ENCODE assay signal across 29 cellular contexts in the genomic region with DNA sequence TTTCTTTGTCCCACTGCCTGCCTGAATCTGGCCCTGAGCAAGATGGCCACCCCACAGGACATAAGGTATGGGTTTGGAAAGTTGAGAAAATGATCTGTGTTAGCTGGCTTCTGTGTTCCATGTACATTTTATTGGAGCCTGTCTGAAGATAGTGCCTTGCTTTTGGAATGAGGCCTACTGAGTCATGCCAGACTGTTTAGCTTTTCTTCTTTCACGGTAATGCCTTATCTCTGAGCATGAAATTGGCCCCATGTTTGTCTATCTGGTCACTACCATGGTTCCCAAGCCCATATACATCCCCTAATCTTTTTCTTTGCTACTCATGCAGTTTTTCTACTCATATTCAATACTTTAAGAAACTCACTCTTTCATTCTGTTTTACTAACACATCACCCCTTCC.
DNase-seq lines count a peak whose midpoint lies in the region; ATAC-seq and TF ChIP-seq lines count a peak whose summit lies in the region.
"Had no signal": no experiment of that assay in that cellular context is flagged by ENCODE, and none has a peak within 500 bp of the region (broad histone marks: within the 10 kb centered on the region; RNA-seq: fewer than 3 reads in every experiment).

No MANE protein-coding gene starts in this region.

- no peak for TF ChIP-seq POLR2A in GM18505 (IDR thresholded peaks at IDR 0.05; ENCODE audit: borderline replicate concordance, extremely low read depth, insufficient read depth, insufficient read length)

- H3K9me3 Mint-ChIP-seq in activated T-helper 1 cell treated with anti-CD3 and anti-CD28 coated beads, Interleukin-12 subunit alpha, Interleukin-12 subunit beta, Interleukin-2, Interleukin-4 antibody, amounts not matched to agents 30 ng/mL and 10 ng/mL and 1 ng/mL, durations not matched to agents 14 hours and 24 hours and 36 hours: no peaks in the 10 kb centered on the region
- H3K9me3 Mint-ChIP-seq: activated naive CD8-positive, alpha-beta T cell treated with anti-CD3 and anti-CD28 coated beads, Interleukin-2, amount 10 ng/mL, durations not matched to agents 7 days and 5 days; activated T-helper 2 cell treated with anti-CD3 and anti-CD28 coated beads, Interferon-gamma antibody, Interleukin-2, Interleukin-4, amounts not matched to agents 10 μg/mL and 5 μg/mL and 100 μg/mL, durations not matched to agents 14 hours and 24 hours and 36 hours; IgD-negative memory B cell had no signal

- no peaks in the 10 kb centered on the region for H3K4me1 Mint-ChIP-seq in activated T-helper 1 cell treated with anti-CD3 and anti-CD28 coated beads, Interleukin-12 subunit alpha, Interleukin-12 subunit beta, Interleukin-2, Interleukin-4 antibody, amounts not matched to agents 30 ng/mL and 10 ng/mL and 1 ng/mL, durations not matched to agents 14 hours and 24 hours and 36 hours (ENCODE audit: low read depth)
- H3K4me1 Mint-ChIP-seq: activated naive CD8-positive, alpha-beta T cell treated with anti-CD3 and anti-CD28 coated beads, Interleukin-2, amount 10 ng/mL, durations not matched to agents 7 days and 5 days; CD14-positive monocyte; IgD-negative memory B cell; stimulated activated naive CD8-positive, alpha-beta T cell treated with anti-CD3 and anti-CD28 coated beads, Interleukin-15, amount 100 ng/mL, for 72 hours had no signal

- H3K4me3 ChIP-seq in astrocyte of the cerebellum (ENCODE audit: low read depth, low read length) (no peak overlapping the region), fibroblast of villous mesenchyme (ENCODE audit: low read depth, low read length) (no peak overlapping the region)
- H3K4me3 ChIP-seq: cardiac muscle cell, esophagus squamous epithelium, thyroid gland had no signal

- in situ Hi-C loops in astrocyte of the cerebellum (cut with HindIII; ENCODE audit: low sequenced_read_pairs): no loop called here

- intact Hi-C loops in activated T-helper 1 cell treated with anti-CD3 and anti-CD28 coated beads, Interleukin-12 subunit alpha, Interleukin-12 subunit beta, Interleukin-2, Interleukin-4 antibody, amounts not matched to agents 30 ng/mL and 10 ng/mL and 1 ng/mL, durations not matched to agents 14 hours and 24 hours and 36 hours (cut with micrococcal nuclease): no loop called here

- ATAC-seq in GM18505 (IDR thresholded peaks at IDR 0.05; ENCODE audit: unreplicated experiment) (no peak), HG02678 (IDR thresholded peaks at IDR 0.05; ENCODE audit: unreplicated experiment) (no peak)
- ATAC-seq: Right ventricle myocardium inferior; sciatic nerve; stimulated activated naive CD8-positive, alpha-beta T cell treated with anti-CD3 and anti-CD28 coated beads, Interleukin-15, amount 100 ng/mL, for 72 hours had no signal

- no peaks in the 10 kb centered on the region for H3K27me3 Mint-ChIP-seq in activated T-helper 1 cell treated with anti-CD3 and anti-CD28 coated beads, Interleukin-12 subunit alpha, Interleukin-12 subunit beta, Interleukin-2, Interleukin-4 antibody, amounts not matched to agents 30 ng/mL and 10 ng/mL and 1 ng/mL, durations not matched to agents 14 hours and 24 hours and 36 hours (ENCODE audit: insufficient read depth)
- H3K27me3 Mint-ChIP-seq: activated naive CD8-positive, alpha-beta T cell treated with anti-CD3 and anti-CD28 coated beads, Interleukin-2, amount 10 ng/mL, durations not matched to agents 7 days and 5 days; IgD-negative memory B cell had no signal

- DNase-seq in AG20443 (ENCODE audit: low spot score) (peak; percentile 26), NCI-H226 (peak; percentile 89), astrocyte of the cerebellum (ENCODE audit: low read depth) (peak; percentile 41), fibroblast of villous mesenchyme (ENCODE audit: low read depth) (peak; percentile 36), NCI-H1436 (lab: John Stamatoyannopoulos, UW) (no peak)
- DNase-seq in activated T-helper 1 cell treated with anti-CD3 and anti-CD28 coated beads, Interleukin-12 subunit alpha, Interleukin-12 subunit beta, Interleukin-2, Interleukin-4 antibody, amounts not matched to agents 30 ng/mL and 10 ng/mL and 1 ng/mL, durations not matched to agents 14 hours and 24 hours and 36 hours (ENCODE audit: low spot score): no peak
- DNase-seq: activated CD4-positive, alpha-beta T cell treated with anti-CD3 and anti-CD28 coated beads, Interleukin-2, amount 50 U/mL, for 4 hours; activated CD4-positive, CD25-positive, alpha-beta regulatory T cell; activated CD8-positive, alpha-beta memory T cell treated with anti-CD3 and anti-CD28 coated beads, Interleukin-2, amount 50 U/mL, for 48 hours; activated naive CD8-positive, alpha-beta T cell treated with anti-CD3 and anti-CD28 coated beads, Interleukin-2, amount 10 ng/mL, durations not matched to agents 7 days and 5 days; Calu3; cortex of kidney; esophagus squamous epithelium; GOT3; NCI-H1105; NCI-H2029; NCI-H2227 treated with DMSO at 0.1 percent for 48 hours; stimulated activated naive CD8-positive, alpha-beta T cell treated with anti-CD3 and anti-CD28 coated beads, Interleukin-15, amount 100 ng/mL, for 72 hours; SW 1271 had no signal

- no peak for TF ChIP-seq CTCF in astrocyte of the cerebellum (IDR thresholded peaks at IDR 0.05; ENCODE audit: low read depth, low read length, missing control alignments)
- TF ChIP-seq CTCF in fibroblast of villous mesenchyme (IDR thresholded peaks at IDR 0.05; ENCODE audit: insufficient read depth, low read depth, low read length): no peak

- no peak overlapping the region for H3K27ac Mint-ChIP-seq in activated T-helper 1 cell treated with anti-CD3 and anti-CD28 coated beads, Interleukin-12 subunit alpha, Interleukin-12 subunit beta, Interleukin-2, Interleukin-4 antibody, amounts not matched to agents 30 ng/mL and 10 ng/mL and 1 ng/mL, durations not matched to agents 14 hours and 24 hours and 36 hours
- H3K27ac Mint-ChIP-seq: activated naive CD8-positive, alpha-beta T cell treated with anti-CD3 and anti-CD28 coated beads, Interleukin-2, amount 10 ng/mL, durations not matched to agents 7 days and 5 days; activated T-helper 2 cell treated with anti-CD3 and anti-CD28 coated beads, Interferon-gamma antibody, Interleukin-2, Interleukin-4, amounts not matched to agents 10 μg/mL and 5 μg/mL and 100 μg/mL, durations not matched to agents 14 hours and 24 hours and 36 hours; CD14-positive monocyte; IgD-negative memory B cell; progenitor cell of endocrine pancreas; stimulated activated naive CD8-positive, alpha-beta T cell treated with anti-CD3 and anti-CD28 coated beads, Interleukin-15, amount 100 ng/mL, for 72 hours had no signal

- H3K4me3 Mint-ChIP-seq in activated T-helper 1 cell treated with anti-CD3 and anti-CD28 coated beads, Interleukin-12 subunit alpha, Interleukin-12 subunit beta, Interleukin-2, Interleukin-4 antibody, amounts not matched to agents 30 ng/mL and 10 ng/mL and 1 ng/mL, durations not matched to agents 14 hours and 24 hours and 36 hours: no peak overlapping the region
- H3K4me3 Mint-ChIP-seq: activated naive CD8-positive, alpha-beta T cell treated with anti-CD3 and anti-CD28 coated beads, Interleukin-2, amount 10 ng/mL, durations not matched to agents 7 days and 5 days; CD14-positive monocyte; IgD-negative memory B cell; stimulated activated naive CD8-positive, alpha-beta T cell treated with anti-CD3 and anti-CD28 coated beads, Interleukin-15, amount 100 ng/mL, for 72 hours had no signal

- H3K36me3 Mint-ChIP-seq in activated T-helper 1 cell treated with anti-CD3 and anti-CD28 coated beads, Interleukin-12 subunit alpha, Interleukin-12 subunit beta, Interleukin-2, Interleukin-4 antibody, amounts not matched to agents 30 ng/mL and 10 ng/mL and 1 ng/mL, durations not matched to agents 14 hours and 24 hours and 36 hours (ENCODE audit: low read depth): no peaks in the 10 kb centered on the region
- H3K36me3 Mint-ChIP-seq: activated naive CD8-positive, alpha-beta T cell treated with anti-CD3 and anti-CD28 coated beads, Interleukin-2, amount 10 ng/mL, durations not matched to agents 7 days and 5 days; CD14-positive monocyte; IgD-negative memory B cell had no signal

Comparison
In these comparisons a context has a peak if more than half of its experiments do, and no peak if none do; other contexts are left out.
1. DNase-seq: peak in AG20443 (single experiment), NCI-H226 (single experiment), astrocyte of the cerebellum (single experiment) and fibroblast of villous mesenchyme (single experiment); none in NCI-H1436 (single experiment) and activated T-helper 1 cell treated with anti-CD3 and anti-CD28 coated beads, Interleukin-12 subunit alpha, Interleukin-12 subunit beta, Interleukin-2, Interleukin-4 antibody, amounts not matched to agents 30 ng/mL and 10 ng/mL and 1 ng/mL, durations not matched to agents 14 hours and 24 hours and 36 hours (single experiment).